In genomic region chr3:30578479-30578878, GRCh38 we compare ENCODE assay signal across 8 cellular contexts. TPM values are rescaled to one million over a fixed set of nuclear protein-coding genes. Genes with fewer than 3 reads are reported as not detected.
A peak's percentile ranks its signal among the peaks of the same experiment; 100 is the strongest.
DNase-seq lines count a peak whose midpoint lies in the region; ATAC-seq and TF ChIP-seq lines count a peak whose summit lies in the region.

No MANE protein-coding gene starts in this region.

- no peak overlapping the region for H3K27ac ChIP-seq in CD4-positive, CD25-positive, alpha-beta regulatory T cell (ENCODE audit: insufficient read depth, low read length, poor library complexity, severe bottlenecking)

- H3K4me3 ChIP-seq in CD4-positive, CD25-positive, alpha-beta regulatory T cell (ENCODE audit: low read depth, low read length), result no peak overlapping the region
- no peak overlapping the region for H3K4me3 ChIP-seq in cardiac fibroblast (replicated peaks in 1 of 2; ENCODE audit: low read depth in 2 of 2, low read length in 2 of 2)

- peaks cover 5% of the 10 kb centered on the region for H3K27me3 Mint-ChIP-seq in CD4-positive, CD25-positive, alpha-beta regulatory T cell
- peaks cover 0 to 3% of the 10 kb centered on the region in 2 donors for H3K27me3 Mint-ChIP-seq in natural killer cell (ENCODE audit: low read depth in 2 of 2)

- no peak for ATAC-seq in CD4-positive, CD25-positive, alpha-beta regulatory T cell (ENCODE audit: low read depth in 2 of 2)
- peak; percentile 39 for ATAC-seq in HG03378 (IDR thresholded peaks at IDR 0.05; ENCODE audit: unreplicated experiment)
- peak in 2 of 3 donors; percentile 29 to 81 for ATAC-seq in natural killer cell

- H3K36me3 ChIP-seq in CD4-positive, CD25-positive, alpha-beta regulatory T cell (ENCODE audit: control insufficient read depth, insufficient read depth, low read length), result no peaks in the 10 kb centered on the region

- no peaks in the 10 kb centered on the region for H3K4me1 ChIP-seq in CD4-positive, CD25-positive, alpha-beta regulatory T cell (ENCODE audit: control insufficient read depth, insufficient read depth, low read length, poor library complexity, severe bottlenecking)

- intact Hi-C loops in natural killer cell (cut with micrococcal nuclease), result no loop called here

- H3K4me3 Mint-ChIP-seq in CD4-positive, CD25-positive, alpha-beta regulatory T cell, result no peak overlapping the region
- H3K4me3 Mint-ChIP-seq in natural killer cell, result no peak overlapping the region

- peak overlapping the region in 2 of 3 donors; percentile 38 to 78 for H3K27ac Mint-ChIP-seq in CD4-positive, CD25-positive, alpha-beta regulatory T cell
- H3K27ac Mint-ChIP-seq in natural killer cell, result no peak overlapping the region

- peaks cover 0 to 4% (median 0%) of the 10 kb centered on the region in 4 donors for H3K4me1 Mint-ChIP-seq in CD4-positive, CD25-positive, alpha-beta regulatory T cell
- no peaks in the 10 kb centered on the region for H3K4me1 Mint-ChIP-seq in natural killer cell

- no peak for DNase-seq in CD4-positive, CD25-positive, alpha-beta regulatory T cell
- DNase-seq in cardiac fibroblast (ENCODE audit: low read depth in 2 of 2) (peak; percentile 86 to 94), natural killer cell (no peak), epidermal melanocyte (ENCODE audit: insufficient read length, low spot score) (no peak), NCI-H2107 (lab: John Stamatoyannopoulos, UW) (no peak), NK-92 (lab: John Stamatoyannopoulos, UW; ENCODE audit: unreplicated experiment) (no peak), DMS114 treated with DMSO at 0.1 percent for 48 hours (lab: John Stamatoyannopoulos, UW; ENCODE audit: unreplicated experiment) (no peak)

- H3K36me3 Mint-ChIP-seq in CD4-positive, CD25-positive, alpha-beta regulatory T cell, result no peaks in the 10 kb centered on the region
- no peaks in the 10 kb centered on the region for H3K36me3 Mint-ChIP-seq in natural killer cell

- no peak for TF ChIP-seq CTCF in cardiac fibroblast (IDR thresholded peaks at IDR 0.05; ENCODE audit: low read depth, low read length)
- no peak for TF ChIP-seq CTCF in natural killer cell (IDR thresholded peaks at IDR 0.05)

- no peaks in the 10 kb centered on the region for H3K27me3 ChIP-seq in CD4-positive, CD25-positive, alpha-beta regulatory T cell (ENCODE audit: control insufficient read depth, insufficient read depth, low read length)

- H3K9me3 Mint-ChIP-seq in CD4-positive, CD25-positive, alpha-beta regulatory T cell, result peaks cover 0 to 1% (median 0%) of the 10 kb centered on the region in 7 donors
- H3K9me3 Mint-ChIP-seq in natural killer cell, result no peaks in the 10 kb centered on the region

- no peaks in the 10 kb centered on the region for H3K9me3 ChIP-seq in CD4-positive, CD25-positive, alpha-beta regulatory T cell (ENCODE audit: control insufficient read depth in 2 of 2, low read length in 2 of 2)

RNA-seq across cellular contexts. Expression of gene TGFBR2, which starts 27.9 kb away (rescaled TPM):
- 57.4 TPM for total RNA-seq in CD4-positive, CD25-positive, alpha-beta regulatory T cell
- polyA plus RNA-seq in CD4-positive, CD25-positive, alpha-beta regulatory T cell, result 10 to 100 TPM; 35.8 to 92.6 (median 61.0) TPM
- total RNA-seq in natural killer cell, result 100 to 1,000 TPM in 1 of 3 donors, 10 to 100 TPM in 2; 70.4 to 113 (median 99.3) TPM

Comparison
In these comparisons a context has a peak if more than half of its experiments do, and no peak if none do; other contexts are left out.
1. ATAC-seq: peak in HG03378 (single experiment) and natural killer cell (2 of 3); none in CD4-positive, CD25-positive, alpha-beta regulatory T cell (0 of 2).
2. DNase-seq: peak in cardiac fibroblast (2 of 2); none in CD4-positive, CD25-positive, alpha-beta regulatory T cell (0 of 3), natural killer cell (single experiment), epidermal melanocyte (single experiment), NCI-H2107 (single experiment), NK-92 (single experiment) and DMS114 treated with DMSO at 0.1 percent for 48 hours (single experiment).
3. H3K27ac Mint-ChIP-seq: peak in CD4-positive, CD25-positive, alpha-beta regulatory T cell (2 of 3); none in natural killer cell (0 of 2).